In the genomic region with DNA sequence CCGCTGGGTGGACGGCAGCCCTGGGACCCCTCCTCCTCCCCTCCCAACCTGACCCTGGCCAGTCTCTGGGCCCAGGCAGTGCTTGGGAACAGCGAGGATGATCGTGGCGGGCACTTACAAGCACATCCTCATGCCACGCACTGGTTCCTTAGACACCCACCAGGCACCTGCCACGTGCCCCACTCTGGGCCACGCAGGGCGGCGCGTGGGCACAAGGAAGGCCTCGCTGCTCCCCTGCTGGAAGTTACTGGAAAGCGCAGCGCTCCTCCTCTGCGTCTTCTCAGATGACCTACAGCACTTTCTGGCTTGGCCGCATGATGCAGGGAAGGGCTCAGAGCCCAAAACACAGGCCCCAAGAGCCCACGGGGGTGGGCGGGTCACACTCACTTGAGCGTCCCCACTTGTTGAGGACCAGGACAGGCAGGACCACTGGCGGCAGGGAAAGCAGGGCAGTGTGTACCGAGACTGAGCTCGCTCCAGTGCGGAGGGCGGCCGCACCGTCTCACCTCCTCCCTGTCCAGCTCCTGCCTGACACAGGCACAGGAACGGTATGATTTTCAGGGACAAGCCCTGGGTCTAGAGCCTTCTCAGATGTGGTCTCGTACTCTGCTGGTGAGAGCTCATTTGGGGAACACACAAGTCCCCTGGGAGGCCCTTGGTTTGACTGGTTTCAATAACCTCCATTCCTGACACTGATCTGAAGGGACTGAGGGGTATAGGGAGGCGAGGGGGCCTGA, we compare ENCODE assay signal across 12 cellular contexts.
DNase-seq lines count a peak whose midpoint lies in the region; ATAC-seq and TF ChIP-seq lines count a peak whose summit lies in the region.
"Had no signal": no experiment of that assay in that cellular context is flagged by ENCODE, and none has a peak within 500 bp of the region (broad histone marks: within the 10 kb centered on the region; RNA-seq: fewer than 3 reads in every experiment).

No MANE protein-coding gene starts in this region.

- H3K4me3 ChIP-seq in DND-41 (ENCODE audit: low read depth in 1 of 2, low read length in 2 of 2): no peak overlapping the region

- no peaks in the 10 kb centered on the region for H3K36me3 Mint-ChIP-seq in WTC11
- no peaks in the 10 kb centered on the region for H3K36me3 Mint-ChIP-seq in activated T-cell treated with anti-CD3 and anti-CD28 coated beads, Interleukin-2, amount 50 U/mL, for 4 hours (ENCODE audit: insufficient read depth)
- no peaks in the 10 kb centered on the region for H3K36me3 Mint-ChIP-seq in natural killer cell treated with Interleukin-12 subunit alpha and Interleukin-12 subunit beta and Interleukin-15 and Interleukin-18, amount 100 ng/mL, for 72 hours
- H3K36me3 Mint-ChIP-seq: activated CD8-positive, alpha-beta memory T cell treated with anti-CD3 and anti-CD28 coated beads, Interleukin-2, amount 10 ng/mL, durations not matched to agents 7 days and 5 days had no signal

- H4K20me1 ChIP-seq in DND-41 (ENCODE audit: insufficient read depth, low read length): no peaks in the 10 kb centered on the region

- no peak overlapping the region for H3K27ac ChIP-seq in DND-41 (ENCODE audit: low read length)
- no peak overlapping the region for H3K27ac ChIP-seq in substantia nigra (ENCODE audit: low read depth, low read length, poor library complexity, severe bottlenecking)

- H3K36me3 ChIP-seq in DND-41 (ENCODE audit: insufficient read depth, low read length): no peaks in the 10 kb centered on the region

- peaks cover 11% of the 10 kb centered on the region for H3K4me1 Mint-ChIP-seq in WTC11
- no peaks in the 10 kb centered on the region for H3K4me1 Mint-ChIP-seq in activated T-cell treated with anti-CD3 and anti-CD28 coated beads, Interleukin-2, amount 50 U/mL, for 4 hours (ENCODE audit: low read depth)
- no peaks in the 10 kb centered on the region for H3K4me1 Mint-ChIP-seq in natural killer cell treated with Interleukin-12 subunit alpha and Interleukin-12 subunit beta and Interleukin-15 and Interleukin-18, amount 100 ng/mL, for 72 hours (ENCODE audit: low read depth in 2 of 2)
- H3K4me1 Mint-ChIP-seq: activated CD8-positive, alpha-beta memory T cell treated with anti-CD3 and anti-CD28 coated beads, Interleukin-2, amount 10 ng/mL, durations not matched to agents 7 days and 5 days had no signal

- peak overlapping the region; percentile 65; the same call in 1 of the 2 replicates for H3K27ac Mint-ChIP-seq in WTC11
- no peak overlapping the region for H3K27ac Mint-ChIP-seq in natural killer cell treated with Interleukin-12 subunit alpha and Interleukin-12 subunit beta and Interleukin-15 and Interleukin-18, amount 100 ng/mL, for 72 hours
- H3K27ac Mint-ChIP-seq: activated CD8-positive, alpha-beta memory T cell treated with anti-CD3 and anti-CD28 coated beads, Interleukin-2, amount 10 ng/mL, durations not matched to agents 7 days and 5 days had no signal

- ATAC-seq in DND-41 (ENCODE audit: insufficient read depth, low read depth) (peak; percentile 58; the same call in 2 of the 3 replicates), GM19438 (IDR thresholded peaks at IDR 0.05; ENCODE audit: low read depth, unreplicated experiment) (peak; percentile 83), HG02763 (IDR thresholded peaks at IDR 0.05; ENCODE audit: unreplicated experiment) (peak; percentile 70), WTC11 (peak; percentile 37)
- no peak for ATAC-seq in activated T-cell treated with anti-CD3 and anti-CD28 coated beads, Interleukin-2, amount 50 U/mL, for 4 hours
- ATAC-seq in natural killer cell treated with Interleukin-12 subunit alpha and Interleukin-12 subunit beta and Interleukin-15 and Interleukin-18, amount 100 ng/mL, for 72 hours: no peak
- ATAC-seq: activated CD8-positive, alpha-beta memory T cell treated with anti-CD3 and anti-CD28 coated beads, Interleukin-2, amount 10 ng/mL, durations not matched to agents 7 days and 5 days; stimulated activated naive CD8-positive, alpha-beta T cell treated with anti-CD3 and anti-CD28 coated beads, Interleukin-15, Interleukin-2, amounts not matched to agents 100 U/mL and 50 U/mL, for 24 hours had no signal

- no peaks in the 10 kb centered on the region for H3K9me3 ChIP-seq in DND-41 (ENCODE audit: insufficient read depth, low read length, severe bottlenecking)

- H3K4me1 ChIP-seq in DND-41 (ENCODE audit: insufficient read depth, low read length): no peaks in the 10 kb centered on the region

- H3K9me3 Mint-ChIP-seq in WTC11: no peaks in the 10 kb centered on the region
- no peaks in the 10 kb centered on the region for H3K9me3 Mint-ChIP-seq in activated T-cell treated with anti-CD3 and anti-CD28 coated beads, Interleukin-2, amount 50 U/mL, for 4 hours
- no peaks in the 10 kb centered on the region for H3K9me3 Mint-ChIP-seq in natural killer cell treated with Interleukin-12 subunit alpha and Interleukin-12 subunit beta and Interleukin-15 and Interleukin-18, amount 100 ng/mL, for 72 hours

- H3K79me2 ChIP-seq in DND-41 (ENCODE audit: insufficient read depth, low read length): no peaks in the 10 kb centered on the region

- no peak overlapping the region for H3K4me3 Mint-ChIP-seq in WTC11
- no peak overlapping the region for H3K4me3 Mint-ChIP-seq in activated T-cell treated with anti-CD3 and anti-CD28 coated beads, Interleukin-2, amount 50 U/mL, for 4 hours
- H3K4me3 Mint-ChIP-seq in natural killer cell treated with Interleukin-12 subunit alpha and Interleukin-12 subunit beta and Interleukin-15 and Interleukin-18, amount 100 ng/mL, for 72 hours: no peak overlapping the region
- H3K4me3 Mint-ChIP-seq: activated CD8-positive, alpha-beta memory T cell treated with anti-CD3 and anti-CD28 coated beads, Interleukin-2, amount 10 ng/mL, durations not matched to agents 7 days and 5 days had no signal

- DNase-seq in DND-41 (no peak), WTC11 (ENCODE audit: low spot score) (no peak), substantia nigra (lab: John Stamatoyannopoulos, UW) (no peak), cortex of kidney (lab: John Stamatoyannopoulos, UW) (no peak)
- DNase-seq in activated T-cell treated with anti-CD3 and anti-CD28 coated beads, Interleukin-2, amount 50 U/mL, for 4 hours: no peak
- DNase-seq in natural killer cell treated with Interleukin-12 subunit alpha and Interleukin-12 subunit beta and Interleukin-15 and Interleukin-18, amount 100 ng/mL, for 72 hours (ENCODE audit: low spot score): no peak
- DNase-seq: activated CD8-positive, alpha-beta memory T cell treated with anti-CD3 and anti-CD28 coated beads, Interleukin-2, amount 10 ng/mL, durations not matched to agents 7 days and 5 days; NCI-H187; occipital lobe; stimulated activated naive CD8-positive, alpha-beta T cell treated with anti-CD3 and anti-CD28 coated beads, Interleukin-15, Interleukin-2, amounts not matched to agents 100 U/mL and 50 U/mL, for 24 hours had no signal

- peak; percentile 20 for TF ChIP-seq CTCF in DND-41 (IDR thresholded peaks at IDR 0.05; ENCODE audit: borderline replicate concordance, extremely low read depth, low read length, poor library complexity, severe bottlenecking)
- TF ChIP-seq CTCF in WTC11 (IDR thresholded peaks at IDR 0.05): no peak

- POLR2A ChIA-PET in WTC11 (lab: Charles Lee): no interaction called here

- CTCF ChIA-PET in WTC11 (lab: Charles Lee): interaction anchor here (0.6 to 1.4 kb wide), 5 partner anchors 10 to 179 kb away, joined by 3 to 9 read pairs (median 3); no protein-coding TSS in a partner anchor

- no peak overlapping the region for H3K9ac ChIP-seq in DND-41 (ENCODE audit: low read depth, low read length)

- H3K4me2 ChIP-seq in DND-41 (ENCODE audit: insufficient read depth, low read length): no peak overlapping the region

- no peak overlapping the region for H2AFZ ChIP-seq in DND-41 (ENCODE audit: low read depth, low read length)

- peaks cover 7% of the 10 kb centered on the region for H3K27me3 ChIP-seq in DND-41 (ENCODE audit: insufficient read depth, low read length, poor library complexity)

- H3K27me3 Mint-ChIP-seq in WTC11 (ENCODE audit: low read depth): no peaks in the 10 kb centered on the region
- peaks cover 10% of the 10 kb centered on the region for H3K27me3 Mint-ChIP-seq in activated T-cell treated with anti-CD3 and anti-CD28 coated beads, Interleukin-2, amount 50 U/mL, for 4 hours (ENCODE audit: low read depth)
- H3K27me3 Mint-ChIP-seq in natural killer cell treated with Interleukin-12 subunit alpha and Interleukin-12 subunit beta and Interleukin-15 and Interleukin-18, amount 100 ng/mL, for 72 hours: peaks cover 1 to 2% of the 10 kb centered on the region in 2 donors

TF ChIP-seq in WTC11, 78 proteins besides CTCF, POLR2A, EP300 and RAD21 (continues in another document):
- TF ChIP-seq FOXJ3 (CRISPR knock-in tag; IDR thresholded peaks at IDR 0.05; ENCODE audit: borderline replicate concordance) (no peak), RELA (CRISPR knock-in tag; IDR thresholded peaks at IDR 0.05; ENCODE audit: borderline replicate concordance) (no peak), NR2C2 (CRISPR knock-in tag; IDR thresholded peaks at IDR 0.05) (no peak), IRF2 (CRISPR knock-in tag; IDR thresholded peaks at IDR 0.05; ENCODE audit: borderline replicate concordance, low read depth) (no peak)

Comparison
In these comparisons a context has a peak if more than half of its experiments do, and no peak if none do; other contexts are left out.
1. ATAC-seq: peak in DND-41 (single experiment), GM19438 (single experiment), HG02763 (single experiment) and WTC11 (single experiment); none in activated T-cell treated with anti-CD3 and anti-CD28 coated beads, Interleukin-2, amount 50 U/mL, for 4 hours (0 of 2) and natural killer cell treated with Interleukin-12 subunit alpha and Interleukin-12 subunit beta and Interleukin-15 and Interleukin-18, amount 100 ng/mL, for 72 hours (0 of 2).